8 cellular contexts compared by ENCODE assay signal in genomic region chr10:44975487-44976331, GRCh38. TPM values are rescaled to one million over a fixed set of nuclear protein-coding genes. Genes with fewer than 3 reads are reported as not detected.
A peak's percentile ranks its signal among the peaks of the same experiment; 100 is the strongest.
DNase-seq lines count a peak whose midpoint lies in the region; ATAC-seq and TF ChIP-seq lines count a peak whose summit lies in the region.

No MANE protein-coding gene starts in this region.

- TF ChIP-seq CTCF in NB4 (IDR thresholded peaks at IDR 0.05; ENCODE audit: low read depth, low read length) (no peak), neural crest cell (conservative IDR thresholded peaks at IDR 0.05) (no peak)

- H3K27ac Mint-ChIP-seq in dendritic cell treated with granulocyte-macrophage colony-stimulating factor and Interleukin-4, amounts not matched to agents 40 ng/mL and 50 ng/mL, for 4 days = peak overlapping the region; percentile 39
- H3K27ac Mint-ChIP-seq in neural crest cell (ENCODE audit: unreplicated experiment) = no peak overlapping the region

- peaks cover 91% of the 10 kb centered on the region for H3K4me1 Mint-ChIP-seq in dendritic cell treated with granulocyte-macrophage colony-stimulating factor and Interleukin-4, amounts not matched to agents 40 ng/mL and 50 ng/mL, for 4 days (ENCODE audit: low read depth)
- peaks cover 52% of the 10 kb centered on the region for H3K4me1 Mint-ChIP-seq in neural crest cell

- ATAC-seq in GM18519 (IDR thresholded peaks at IDR 0.05; ENCODE audit: low FRiP score, unreplicated experiment) = no peak

- H3K9me3 Mint-ChIP-seq in dendritic cell treated with granulocyte-macrophage colony-stimulating factor and Interleukin-4, amounts not matched to agents 40 ng/mL and 50 ng/mL, for 4 days = no peaks in the 10 kb centered on the region
- no peaks in the 10 kb centered on the region for H3K9me3 Mint-ChIP-seq in neural crest cell

- H3K4me3 Mint-ChIP-seq in dendritic cell treated with granulocyte-macrophage colony-stimulating factor and Interleukin-4, amounts not matched to agents 40 ng/mL and 50 ng/mL, for 4 days = no peak overlapping the region
- peak overlapping the region; percentile 55 for H3K4me3 Mint-ChIP-seq in neural crest cell

- TF ChIP-seq POLR2A in NB4 (IDR thresholded peaks at IDR 0.05; ENCODE audit: extremely low read depth, insufficient read length) = no peak

- peaks cover 92% of the 10 kb centered on the region for H3K36me3 Mint-ChIP-seq in dendritic cell treated with granulocyte-macrophage colony-stimulating factor and Interleukin-4, amounts not matched to agents 40 ng/mL and 50 ng/mL, for 4 days (ENCODE audit: low read depth)
- peaks cover 2% of the 10 kb centered on the region for H3K36me3 Mint-ChIP-seq in neural crest cell (ENCODE audit: low read depth)

- no peak overlapping the region for H3K4me3 ChIP-seq in NB4 (ENCODE audit: low read depth, low read length)

- H3K27me3 Mint-ChIP-seq in dendritic cell treated with granulocyte-macrophage colony-stimulating factor and Interleukin-4, amounts not matched to agents 40 ng/mL and 50 ng/mL, for 4 days = no peaks in the 10 kb centered on the region
- no peaks in the 10 kb centered on the region for H3K27me3 Mint-ChIP-seq in neural crest cell (ENCODE audit: low read depth)

- intact Hi-C loops in dendritic cell treated with granulocyte-macrophage colony-stimulating factor and Interleukin-4, amounts not matched to agents 40 ng/mL and 50 ng/mL, for 4 days (cut with micrococcal nuclease) = loop anchor here (1.0 to 2.0 kb wide), 2 partner anchors 17 to 43 kb away; partner anchors contain the start of gene RASSF4

- DNase-seq in D341Med (ENCODE audit: low spot score) (peak; percentile 76), NB4 (ENCODE audit: low read depth) (peak; percentile 58), neural crest cell (ENCODE audit: low read depth, low spot score) (no peak), germinal center (ENCODE audit: low spot score) (no peak), pons (ENCODE audit: low spot score) (no peak), Ammon's horn (ENCODE audit: low spot score) (no peak)

RNA-seq across cellular contexts. Expression of gene DEPP1, which starts 2.9 kb away (rescaled TPM):
- total RNA-seq in neural crest cell = 0.50 and 1.1 TPM in 2 replicates

RNA-seq across cellular contexts. Expression of gene RASSF4, which starts 16.1 kb away (rescaled TPM):
- 16.4 and 18.6 TPM in 2 replicates for total RNA-seq in neural crest cell

RNA-seq across cellular contexts. Expression of gene ZNF22, which starts 25.0 kb away (rescaled TPM):
- 51.0 and 52.8 TPM in 2 replicates for total RNA-seq in neural crest cell

Comparison
In these comparisons a context has a peak if more than half of its experiments do, and no peak if none do; other contexts are left out.
1. DNase-seq: peak in D341Med (single experiment) and NB4 (single experiment); none in neural crest cell (single experiment), germinal center (single experiment), pons (single experiment) and Ammon's horn (single experiment).